1 cellular context compared by ENCODE assay signal in genomic region chr19:14544977-14545715, GRCh38.
TF ChIP-seq lines count a peak whose summit lies in the region.

No MANE protein-coding gene starts in this region.

TF ChIP-seq in HEK293, 187 proteins besides CTCF, POLR2A, EP300 and RAD21 (continued from another document):
- TF ChIP-seq ZNF513 (tag by site-specific recombination; IDR thresholded peaks at IDR 0.05) = no peak
